In genomic region chr19:3975637-3976087, GRCh38 we compare ENCODE assay signal across 1 cellular context.
TF ChIP-seq lines count a peak whose summit lies in the region.

No MANE protein-coding gene starts in this region.

TF ChIP-seq in K562, 482 proteins besides CTCF, POLR2A, EP300 and RAD21 (continued from another document and continues in another):
- TF ChIP-seq FOXO4 (CRISPR knock-in tag; IDR thresholded peaks at IDR 0.05) (no peak), ZNF79 (CRISPR knock-in tag; IDR thresholded peaks at IDR 0.05; ENCODE audit: low read depth) (no peak), CREB1 (IDR thresholded peaks at IDR 0.05) (peak; percentile 12; the same call in 1 of the 2 replicates), CREB1 (CRISPR knock-in tag; IDR thresholded peaks at IDR 0.05) (no peak), ATF6 (CRISPR knock-in tag; IDR thresholded peaks at IDR 0.05) (no peak), ZNF398 (CRISPR knock-in tag; IDR thresholded peaks at IDR 0.05) (no peak), GABPA (tag; conservative IDR thresholded peaks at IDR 0.05; ENCODE audit: low read depth) (no peak), MXI1 (IDR thresholded peaks at IDR 0.05; ENCODE audit: low read depth, low read length) (peak; percentile 20; the same call in 1 of the 2 replicates), NFATC3 (IDR thresholded peaks at IDR 0.05) (no peak), ZNF174 (CRISPR knock-in tag; IDR thresholded peaks at IDR 0.05) (no peak), SMARCE1 (IDR thresholded peaks at IDR 0.05) (no peak), CHD1 (IDR thresholded peaks at IDR 0.05; ENCODE audit: low read length) (no peak), RBM34 (IDR thresholded peaks at IDR 0.05; ENCODE audit: borderline replicate concordance, insufficient read depth, low read length) (no peak), FOXJ3 (CRISPR knock-in tag; IDR thresholded peaks at IDR 0.05) (no peak), ZFPM2 (CRISPR knock-in tag; IDR thresholded peaks at IDR 0.05) (peak; percentile 56; the same call in 1 of the 2 replicates), NCOR1 (IDR thresholded peaks at IDR 0.05) (no peak), ZNF717 (CRISPR knock-in tag; IDR thresholded peaks at IDR 0.05) (0 out of 2 replicates have a peak, but pooled peaks have one; percentile 67), EP400 (IDR thresholded peaks at IDR 0.05) (no peak), POLR2AphosphoS2 (IDR thresholded peaks at IDR 0.05; ENCODE audit: low read length) (peak; percentile 92), RBFOX2 (IDR thresholded peaks at IDR 0.05; ENCODE audit: low read depth, low read length) (peak; percentile 20; the same call in 1 of the 2 replicates), SMARCA5 (IDR thresholded peaks at IDR 0.05) (no peak), XRCC4 (IDR thresholded peaks at IDR 0.05; ENCODE audit: extremely low read depth, insufficient read depth, insufficient read length) (no peak), ZNF133 (CRISPR knock-in tag; IDR thresholded peaks at IDR 0.05) (no peak), ZNF146 (CRISPR knock-in tag; IDR thresholded peaks at IDR 0.05; ENCODE audit: unreplicated experiment) (no peak), ATF2 (CRISPR knock-in tag; IDR thresholded peaks at IDR 0.05) (no peak), CAMTA2 (CRISPR knock-in tag; conservative IDR thresholded peaks at IDR 0.05) (no peak), ATF7 (IDR thresholded peaks at IDR 0.05) (no peak), SLC30A9 (CRISPR knock-in tag; IDR thresholded peaks at IDR 0.05) (no peak), NFE2L1 (tag; IDR thresholded peaks at IDR 0.05; ENCODE audit: borderline replicate concordance, low read depth) (no peak), HLTF (IDR thresholded peaks at IDR 0.05) (no peak), MEF2A (IDR thresholded peaks at IDR 0.05; ENCODE audit: control insufficient read depth, low read depth, low read length) (no peak), MNT (conservative IDR thresholded peaks at IDR 0.05) (no peak), WHSC1 (IDR thresholded peaks at IDR 0.05; ENCODE audit: low read length) (no peak), CBFA2T3 (IDR thresholded peaks at IDR 0.05) (no peak), MYNN (IDR thresholded peaks at IDR 0.05) (peak; percentile 73), MYNN (CRISPR knock-in tag; IDR thresholded peaks at IDR 0.05) (no peak), THRAP3 (IDR thresholded peaks at IDR 0.05; ENCODE audit: borderline replicate concordance) (no peak), POLR2B (IDR thresholded peaks at IDR 0.05; ENCODE audit: low read depth, partially characterized antibody) (peak; percentile 83), ZBED1 (IDR thresholded peaks at IDR 0.05) (no peak), DACH1 (IDR thresholded peaks at IDR 0.05; ENCODE audit: partially characterized antibody) (no peak), PHF20 (IDR thresholded peaks at IDR 0.05; ENCODE audit: partially characterized antibody) (no peak), TGIF2 (CRISPR knock-in tag; IDR thresholded peaks at IDR 0.05) (no peak), ZNF699 (CRISPR knock-in tag; IDR thresholded peaks at IDR 0.05; ENCODE audit: insufficient replicate concordance) (no peak), ZNF561 (CRISPR knock-in tag; conservative IDR thresholded peaks at IDR 0.05) (no peak), KDM5B (IDR thresholded peaks at IDR 0.05; ENCODE audit: insufficient replicate concordance, low read depth, low read length) (no peak), ZNF507 (tag; conservative IDR thresholded peaks at IDR 0.05) (no peak), E2F8 (IDR thresholded peaks at IDR 0.05; ENCODE audit: low read depth, partially characterized antibody) (peak; percentile 35)
- TF ChIP-seq, protein P1, sequence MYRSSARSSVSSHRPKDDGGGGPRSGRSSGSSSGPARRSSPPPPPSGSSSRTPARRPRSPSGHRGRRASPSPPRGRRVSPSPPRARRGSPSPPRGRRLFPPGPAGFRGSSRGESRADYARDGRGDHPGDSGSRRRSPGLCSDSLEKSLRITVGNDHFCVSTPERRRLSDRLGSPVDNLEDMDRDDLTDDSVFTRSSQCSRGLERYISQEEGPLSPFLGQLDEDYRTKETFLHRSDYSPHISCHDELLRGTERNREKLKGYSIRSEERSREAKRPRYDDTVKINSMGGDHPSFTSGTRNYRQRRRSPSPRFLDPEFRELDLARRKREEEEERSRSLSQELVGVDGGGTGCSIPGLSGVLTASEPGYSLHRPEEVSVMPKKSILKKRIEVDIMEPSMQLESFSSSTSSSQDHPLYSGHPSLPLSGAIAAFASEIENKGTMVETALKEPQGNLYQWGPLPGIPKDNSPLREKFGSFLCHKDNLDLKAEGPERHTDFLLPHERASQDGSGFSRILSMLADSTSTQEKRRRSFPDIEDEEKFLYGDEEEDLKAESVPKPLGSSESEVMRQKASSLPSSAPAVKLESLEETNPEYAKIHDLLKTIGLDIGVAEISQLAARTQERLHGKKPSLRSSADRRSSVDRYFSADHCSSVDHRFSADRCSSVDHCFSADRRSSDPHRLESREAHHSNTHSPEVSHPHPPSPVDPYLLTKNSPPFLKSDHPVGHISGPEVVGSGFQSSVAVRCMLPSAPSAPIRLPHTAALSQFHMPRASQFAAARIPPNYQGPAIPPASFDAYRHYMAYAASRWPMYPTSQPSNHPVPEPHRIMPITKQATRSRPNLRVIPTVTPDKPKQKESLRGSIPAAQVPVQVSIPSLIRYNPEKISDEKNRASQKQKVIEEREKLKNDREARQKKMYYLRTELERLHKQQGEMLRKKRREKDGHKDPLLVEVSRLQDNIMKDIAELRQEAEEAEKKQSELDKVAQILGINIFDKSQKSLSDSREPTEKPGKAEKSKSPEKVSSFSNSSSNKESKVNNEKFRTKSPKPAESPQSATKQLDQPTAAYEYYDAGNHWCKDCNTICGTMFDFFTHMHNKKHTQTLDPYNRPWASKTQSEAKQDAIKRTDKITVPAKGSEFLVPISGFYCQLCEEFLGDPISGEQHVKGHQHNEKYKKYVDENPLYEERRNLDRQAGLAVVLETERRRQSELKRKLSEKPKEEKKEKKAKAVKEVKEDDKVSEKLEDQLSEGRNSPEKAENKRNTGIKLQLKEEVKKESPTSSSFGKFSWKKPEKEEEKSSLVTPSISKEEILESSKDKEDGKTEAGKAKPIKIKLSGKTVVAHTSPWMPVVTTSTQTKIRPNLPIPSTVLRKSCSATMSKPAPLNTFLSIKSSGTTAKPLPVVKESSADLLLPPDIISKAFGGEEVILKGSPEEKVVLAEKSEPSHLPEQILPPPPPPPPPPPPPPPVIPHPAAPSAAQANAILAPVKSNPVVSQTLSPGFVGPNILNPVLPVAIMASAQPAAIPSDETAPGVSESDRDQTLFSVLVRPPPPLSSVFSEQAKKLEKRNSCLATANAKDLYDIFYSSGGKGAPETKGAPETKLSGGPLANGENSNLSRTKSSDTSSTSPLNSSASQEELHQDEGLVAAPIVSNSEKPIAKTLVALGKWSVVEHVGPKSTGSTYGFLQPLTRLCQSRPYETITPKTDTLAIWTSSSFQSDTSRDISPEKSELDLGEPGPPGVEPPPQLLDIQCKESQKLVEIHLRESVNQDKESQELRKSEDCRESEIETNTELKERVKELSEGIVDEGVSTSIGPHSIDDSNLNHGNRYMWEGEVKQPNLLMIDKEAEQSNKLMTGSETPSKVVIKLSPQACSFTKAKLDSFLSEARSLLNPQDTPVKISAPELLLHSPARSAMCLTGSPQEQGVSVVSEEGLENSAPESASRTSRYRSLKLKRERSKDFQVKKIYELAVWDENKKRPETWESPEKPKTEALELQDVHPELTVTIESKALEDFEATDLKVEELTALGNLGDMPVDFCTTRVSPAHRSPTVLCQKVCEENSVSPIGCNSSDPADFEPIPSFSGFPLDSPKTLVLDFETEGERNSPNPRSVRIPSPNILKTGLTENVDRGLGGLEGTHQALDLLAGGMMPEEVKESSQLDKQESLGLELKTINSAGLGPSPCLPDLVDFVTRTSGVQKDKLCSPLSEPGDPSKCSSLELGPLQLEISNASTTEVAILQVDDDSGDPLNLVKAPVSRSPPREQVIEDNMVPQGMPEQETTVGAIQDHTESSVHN (IDR thresholded peaks at IDR 0.05; ENCODE audit: borderline replicate concordance in 1 of 2, low read depth in 1 of 2): no peak
- TF ChIP-seq, protein P2, sequence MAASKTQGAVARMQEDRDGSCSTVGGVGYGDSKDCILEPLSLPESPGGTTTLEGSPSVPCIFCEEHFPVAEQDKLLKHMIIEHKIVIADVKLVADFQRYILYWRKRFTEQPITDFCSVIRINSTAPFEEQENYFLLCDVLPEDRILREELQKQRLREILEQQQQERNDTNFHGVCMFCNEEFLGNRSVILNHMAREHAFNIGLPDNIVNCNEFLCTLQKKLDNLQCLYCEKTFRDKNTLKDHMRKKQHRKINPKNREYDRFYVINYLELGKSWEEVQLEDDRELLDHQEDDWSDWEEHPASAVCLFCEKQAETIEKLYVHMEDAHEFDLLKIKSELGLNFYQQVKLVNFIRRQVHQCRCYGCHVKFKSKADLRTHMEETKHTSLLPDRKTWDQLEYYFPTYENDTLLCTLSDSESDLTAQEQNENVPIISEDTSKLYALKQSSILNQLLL (CRISPR knock-in tag; IDR thresholded peaks at IDR 0.05; ENCODE audit: borderline replicate concordance): no peak
